Comparison of ENCODE assay signal across 8 cellular contexts in genomic region chr14:105398044-105398725, GRCh38. TPM values are rescaled to one million over a fixed set of nuclear protein-coding genes. Genes with fewer than 3 reads are reported as not detected.
DNase-seq lines count a peak whose midpoint lies in the region; ATAC-seq and TF ChIP-seq lines count a peak whose summit lies in the region.

A gene with protein sequence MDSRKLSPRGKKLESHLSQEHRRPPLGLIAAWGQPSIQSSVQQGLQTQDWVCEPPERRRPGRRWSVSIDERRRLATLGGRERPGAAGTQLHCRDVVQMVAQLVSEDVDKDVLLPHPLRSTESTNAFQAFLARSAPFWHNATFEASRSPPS (plus strand): TSS chr14:105398538. CDS start chr14:105399341, 803 bp downstream.

- peak within 1 kb of the TSS; percentile 45 to 87 for H3K14ac ChIP-seq in mesenchymal stem cell (ENCODE audit: low read length in 2 of 2)

- no peak within 1 kb of the TSS for H3K27ac ChIP-seq in mesenchymal stem cell (ENCODE audit: low read length, poor library complexity, severe bottlenecking)

- peak within 1 kb of the TSS; percentile 93 for H3K9ac ChIP-seq in mesenchymal stem cell (ENCODE audit: low read length)

- H3K4me2 ChIP-seq in mesenchymal stem cell (ENCODE audit: low read length, poor library complexity, severe bottlenecking): peak within 1 kb of the TSS; percentile 93

- CTCF ChIA-PET in activated CD8-positive, alpha-beta T cell treated with anti-CD3 and anti-CD28 coated beads for 36 hours (lab: Charles Lee): interaction anchor here (0.8 to 1.2 kb wide), 2 partner anchors 82 to 95 kb away, joined by 3 read pairs; no protein-coding TSS in a partner anchor

- peaks cover 13% of the 10 kb centered on the region for H3K9me3 Mint-ChIP-seq in activated CD8-positive, alpha-beta T cell treated with anti-CD3 and anti-CD28 coated beads for 36 hours

- peak; percentile 20 for TF ChIP-seq CTCF in BE2C (IDR thresholded peaks at IDR 0.05; ENCODE audit: low read depth, low read length)
- TF ChIP-seq CTCF in activated CD8-positive, alpha-beta T cell treated with anti-CD3 and anti-CD28 coated beads for 36 hours (IDR thresholded peaks at IDR 0.05): no peak

- peak within 1 kb of the TSS; percentile 92 for H3K27ac Mint-ChIP-seq in activated CD8-positive, alpha-beta T cell treated with anti-CD3 and anti-CD28 coated beads for 36 hours

- peak within 1 kb of the TSS; percentile 66 for H3K4me3 ChIP-seq in BE2C (ENCODE audit: low read depth, low read length)
- peak within 1 kb of the TSS; percentile 65 to 92 for H3K4me3 ChIP-seq in mesenchymal stem cell (ENCODE audit: insufficient read depth in 1 of 2, low read depth in 1 of 2, low read length in 2 of 2)

- no peak within 1 kb of the TSS for H2BK5ac ChIP-seq in mesenchymal stem cell (ENCODE audit: low read depth, low read length, poor library complexity, severe bottlenecking)

- peaks cover 20% of the 10 kb centered on the region for H3K79me1 ChIP-seq in mesenchymal stem cell (replicated peaks; ENCODE audit: low read length, poor library complexity, severe bottlenecking)

- H2BK12ac ChIP-seq in mesenchymal stem cell (ENCODE audit: low read length in 2 of 2): peak within 1 kb of the TSS in 1 of 2 experiments; percentile 68

- H3K36me3 ChIP-seq in BE2C (peaks cover 21% of the 10 kb centered on the region), mesenchymal stem cell (ENCODE audit: control insufficient read depth in 1 of 2, insufficient read depth in 2 of 2, low read depth in 1 of 2, low read length in 2 of 2) (peaks cover 28 to 43% of the 10 kb centered on the region in 2 experiments)

- DNase-seq in BE2C: peak; percentile 96
- DNase-seq in NCI-H82 (lab: John Stamatoyannopoulos, UW): peak; percentile 87
- DNase-seq in activated CD8-positive, alpha-beta T cell treated with anti-CD3 and anti-CD28 coated beads for 36 hours: peak; percentile 95
- peak; percentile 81 for DNase-seq in effector CD4-positive, alpha-beta T cell
- peak; percentile 65 for DNase-seq in mesenchymal stem cell
- DNase-seq in stimulated activated CD8-positive, alpha-beta memory T cell treated with anti-CD3 and anti-CD28 coated beads, Interleukin-12 subunit alpha, Interleukin-12 subunit beta, amount 100 ng/mL, for 1 hour (ENCODE audit: low read depth): peak; percentile 88

- peak within 1 kb of the TSS; percentile 85 to 88 for H3K18ac ChIP-seq in mesenchymal stem cell (ENCODE audit: low read depth in 1 of 2, low read length in 2 of 2)

- ATAC-seq in GM19324 (IDR thresholded peaks at IDR 0.05; ENCODE audit: low FRiP score, unreplicated experiment): peak; percentile 81
- ATAC-seq in HG03521 (IDR thresholded peaks at IDR 0.05; ENCODE audit: unreplicated experiment): peak; percentile 75
- peak; percentile 94 for ATAC-seq in activated CD8-positive, alpha-beta T cell treated with anti-CD3 and anti-CD28 coated beads for 36 hours

- H3K4me3 Mint-ChIP-seq in activated CD8-positive, alpha-beta T cell treated with anti-CD3 and anti-CD28 coated beads for 36 hours: peak within 1 kb of the TSS; percentile 91

- peak within 1 kb of the TSS; percentile 81 for H2AK5ac ChIP-seq in mesenchymal stem cell (ENCODE audit: low read length, severe bottlenecking)

- POLR2A ChIA-PET in activated CD8-positive, alpha-beta T cell treated with anti-CD3 and anti-CD28 coated beads for 36 hours (lab: Charles Lee): interaction anchor here (0.7 to 3.0 kb wide), 6 partner anchors 8 to 646 kb away, joined by 3 to 14 read pairs (median 4); no protein-coding TSS in a partner anchor

- H2BK120ac ChIP-seq in mesenchymal stem cell (ENCODE audit: low read depth, low read length): peak within 1 kb of the TSS; percentile 89

- peak within 1 kb of the TSS; percentile 98 for H4K8ac ChIP-seq in mesenchymal stem cell (ENCODE audit: low read length)

- peaks cover 31% of the 10 kb centered on the region for H3K36me3 Mint-ChIP-seq in activated CD8-positive, alpha-beta T cell treated with anti-CD3 and anti-CD28 coated beads for 36 hours (ENCODE audit: low read depth)

- peaks cover 14% of the 10 kb centered on the region; the same call in 1 of the 2 replicates for H3K9me3 ChIP-seq in BE2C
- no peaks in the 10 kb centered on the region for H3K9me3 ChIP-seq in mesenchymal stem cell (ENCODE audit: control insufficient read depth, low read length)

- 24% methylated on average over 73 of the region's 77 CpGs for WGBS in mesenchymal stem cell

- H3K27me3 Mint-ChIP-seq in activated CD8-positive, alpha-beta T cell treated with anti-CD3 and anti-CD28 coated beads for 36 hours: no peaks in the 10 kb centered on the region

- H3K4me1 ChIP-seq in BE2C (peaks cover 3% of the 10 kb centered on the region), mesenchymal stem cell (ENCODE audit: control insufficient read depth, insufficient read depth, low read depth, low read length) (peaks cover 21% of the 10 kb centered on the region)

- H3K23ac ChIP-seq in mesenchymal stem cell (ENCODE audit: low read length in 2 of 2): no peak within 1 kb of the TSS

- intact Hi-C loops in activated CD8-positive, alpha-beta T cell treated with anti-CD3 and anti-CD28 coated beads for 36 hours (cut with micrococcal nuclease): no loop called here

- H2BK15ac ChIP-seq in mesenchymal stem cell (ENCODE audit: low read depth, poor library complexity, severe bottlenecking): peak within 1 kb of the TSS; percentile 12

- peak within 1 kb of the TSS; percentile 87 for H2AFZ ChIP-seq in mesenchymal stem cell (ENCODE audit: low read depth, low read length)

- peak within 1 kb of the TSS; percentile 95 for H3K4ac ChIP-seq in mesenchymal stem cell (ENCODE audit: low read depth in 1 of 2, low read length in 2 of 2)

- peak within 1 kb of the TSS; percentile 87 for H4K91ac ChIP-seq in mesenchymal stem cell (ENCODE audit: low read length)

- H3K27me3 ChIP-seq in BE2C (no peaks in the 10 kb centered on the region), mesenchymal stem cell (ENCODE audit: control insufficient read depth in 1 of 2, insufficient read depth in 1 of 2, low read length in 2 of 2) (no peaks in the 10 kb centered on the region)

- peaks cover 23% of the 10 kb centered on the region for H3K4me1 Mint-ChIP-seq in activated CD8-positive, alpha-beta T cell treated with anti-CD3 and anti-CD28 coated beads for 36 hours (ENCODE audit: low read depth)

RNA-seq across cellular contexts. Expression of the gene that starts here (rescaled TPM):
- 2.7 TPM for polyA plus RNA-seq in BE2C (2012; ENCODE audit: insufficient read depth, insufficient read length, low read depth)
- total RNA-seq in activated CD8-positive, alpha-beta T cell treated with anti-CD3 and anti-CD28 coated beads for 36 hours: 1 to 10 TPM; 1.2 to 2.2 TPM
- polyA plus RNA-seq in mesenchymal stem cell (2013, experiment 1 of 2): 0.06 TPM
- polyA plus RNA-seq in mesenchymal stem cell (2013, experiment 2 of 2): 0.04 TPM
